ENCODE assay signal across 17 cellular contexts in genomic region chr2:241373449-241373848, GRCh38. TPM values are rescaled to one million over a fixed set of nuclear protein-coding genes. Genes with fewer than 3 reads are reported as not detected.
DNase-seq lines count a peak whose midpoint lies in the region; ATAC-seq and TF ChIP-seq lines count a peak whose summit lies in the region.
"Had no signal": no experiment of that assay in that cellular context is flagged by ENCODE, and none has a peak within 500 bp of the region (broad histone marks: within the 10 kb centered on the region; RNA-seq: fewer than 3 reads in every experiment).

No MANE protein-coding gene starts in this region.

- H3K27me3 ChIP-seq in testis = no peaks in the 10 kb centered on the region
- H3K27me3 ChIP-seq: breast epithelium, MG63, spleen had no signal

- no peak for TF ChIP-seq CTCF in testis (IDR thresholded peaks at IDR 0.05)

- H3K4me3 ChIP-seq in testis = no peak overlapping the region
- H3K4me3 ChIP-seq: breast epithelium, MG63, spleen had no signal

- H3K36me3 ChIP-seq in testis (ENCODE audit: low read depth, missing control alignments) = no peaks in the 10 kb centered on the region
- H3K36me3 ChIP-seq: breast epithelium had no signal

- H3K9me3 ChIP-seq in testis = no peaks in the 10 kb centered on the region
- H3K9me3 ChIP-seq: breast epithelium, MG63, spleen had no signal

- no peak for TF ChIP-seq POLR2A in testis (IDR thresholded peaks at IDR 0.05)

- peak; percentile 59 to 83 for DNase-seq in NCI-H526 (lab: John Stamatoyannopoulos, UW)
- DNase-seq in NCI-H526 treated with DMSO at 0.1 percent for 48 hours (lab: John Stamatoyannopoulos, UW) = no peak
- DNase-seq in NCI-H524 treated with DMSO at 0.1 percent for 48 hours (lab: John Stamatoyannopoulos, UW) = peak; percentile 81
- peak; percentile 89 for DNase-seq in cerebellum (ENCODE audit: low spot score)
- DNase-seq in NCI-H128 (lab: John Stamatoyannopoulos, UW; ENCODE audit: unreplicated experiment) = no peak
- no peak for DNase-seq in testis
- DNase-seq: activated CD4-positive, CD25-positive, alpha-beta regulatory T cell treated with anti-CD3 and anti-CD28 coated beads, Interleukin-2, amount 50 U/mL, for 72 hours; activated CD8-positive, alpha-beta memory T cell treated with anti-CD3 and anti-CD28 coated beads, Interleukin-2, amount 50 U/mL, for 48 hours; activated naive CD4-positive, alpha-beta T cell treated with anti-CD3 and anti-CD28 coated beads, Interleukin-2, amount 50 U/mL, for 16 hours; DMS79; effector memory CD8-positive, alpha-beta T cell; mesendoderm; MG63; spleen had no signal

- intact Hi-C loops in testis (cut with DNase I; ENCODE audit: low total_unique reads) = no loop called here

- no peak for ATAC-seq in HG02885 (IDR thresholded peaks at IDR 0.05; ENCODE audit: poor library complexity, unreplicated experiment)
- no peak for ATAC-seq in HG03196 (IDR thresholded peaks at IDR 0.05; ENCODE audit: unreplicated experiment)
- ATAC-seq: effector memory CD8-positive, alpha-beta T cell had no signal

- no peak overlapping the region for H3K27ac ChIP-seq in testis

- H3K4me1 ChIP-seq in testis = peaks cover under 1% of the 10 kb centered on the region

- 94 to 100% methylated on average over 3 of the region's 3 CpGs for WGBS in testis, 2 donors

RNA-seq across cellular contexts. Expression of gene FARP2, which starts 17.4 kb away (rescaled TPM):
- total RNA-seq in cerebellum = 48.7 TPM
- total RNA-seq in testis = 100 to 1,000 TPM in 1 of 2 donors, 10 to 100 TPM in 1; 78.1 to 145 TPM
- polyA plus RNA-seq in testis (ENCODE audit: insufficient read depth, low read depth, low replicate concordance) = 69.8 TPM

RNA-seq across cellular contexts. Expression of gene SEPTIN2, which starts 57.7 kb away (rescaled TPM):
- total RNA-seq in cerebellum = 335 TPM
- 100 to 1,000 TPM; 310 to 365 TPM for total RNA-seq in testis
- 334 TPM for polyA plus RNA-seq in testis (ENCODE audit: insufficient read depth, low read depth, low replicate concordance)

RNA-seq across cellular contexts. Expression of gene HDLBP, which starts 58.0 kb away (rescaled TPM):
- total RNA-seq in cerebellum = 183 TPM
- total RNA-seq in testis = 100 to 1,000 TPM; 648 to 790 TPM
- 600 TPM for polyA plus RNA-seq in testis (ENCODE audit: insufficient read depth, low read depth, low replicate concordance)

Comparison
In these comparisons a context has a peak if more than half of its experiments do, and no peak if none do; other contexts are left out.
1. DNase-seq: peak in NCI-H526 (2 of 2), NCI-H524 treated with DMSO at 0.1 percent for 48 hours (single experiment) and cerebellum (single experiment); none in NCI-H526 treated with DMSO at 0.1 percent for 48 hours (single experiment), NCI-H128 (single experiment) and testis (single experiment).